In the genomic region with DNA sequence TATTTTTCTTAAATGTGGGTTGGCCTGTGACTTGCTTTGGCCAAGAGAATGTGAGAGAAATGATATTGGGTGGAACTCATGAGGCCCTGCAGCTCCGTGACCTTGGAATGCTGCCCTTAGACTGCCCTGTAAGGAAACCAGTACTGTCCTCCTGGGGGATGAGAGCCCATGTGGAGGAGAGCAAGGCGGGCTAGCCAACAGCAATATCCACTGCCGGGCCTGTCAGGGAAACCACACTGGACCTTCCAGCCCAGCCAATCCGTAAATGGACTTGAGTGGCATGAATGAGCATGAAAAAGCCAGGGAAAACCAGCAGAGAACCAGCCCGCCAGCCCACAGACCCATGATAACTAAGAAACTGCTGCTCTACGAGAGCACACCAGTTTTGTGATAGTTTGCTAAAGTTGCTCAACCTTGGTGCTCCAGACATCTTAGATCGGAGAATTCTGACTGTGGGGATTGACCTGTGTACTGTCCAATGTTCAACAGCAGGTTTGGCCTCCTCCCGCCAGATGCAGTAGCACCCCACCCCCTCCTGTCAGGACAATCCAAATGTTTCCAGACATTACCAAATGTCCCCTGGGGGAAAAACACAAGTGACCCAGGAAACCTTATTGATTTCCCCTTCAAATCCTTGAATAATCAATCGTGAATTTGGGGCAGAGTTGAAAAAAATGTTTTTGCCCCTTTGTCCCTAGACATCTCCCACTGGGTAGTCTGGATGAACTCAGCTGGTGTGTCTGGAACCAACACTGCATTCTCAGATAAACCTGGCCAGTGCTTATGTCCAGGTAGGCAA, we compare ENCODE assay signal across 28 cellular contexts. TPM values are rescaled to one million over a fixed set of nuclear protein-coding genes. Genes with fewer than 3 reads are reported as not detected.
"Had no signal": no experiment of that assay in that cellular context is flagged by ENCODE, and none has a peak within 500 bp of the region (broad histone marks: within the 10 kb centered on the region; RNA-seq: fewer than 3 reads in every experiment).

No MANE protein-coding gene starts in this region.

- H3K4me3 ChIP-seq: adrenal gland, ascending aorta, heart left ventricle, left ventricle myocardium inferior, pancreas, thoracic aorta, upper lobe of left lung had no signal

- H3K27ac ChIP-seq: adrenal gland, ascending aorta, heart left ventricle, left ventricle myocardium inferior, pancreas, thoracic aorta, upper lobe of left lung had no signal

- H3K4me1 ChIP-seq: adrenal gland, ascending aorta, pancreas, upper lobe of left lung had no signal

- DNase-seq: activated CD4-positive, alpha-beta T cell treated with anti-CD3 and anti-CD28 coated beads for 36 hours; activated CD4-positive, CD25-positive, alpha-beta regulatory T cell; activated CD8-positive, alpha-beta T cell treated with anti-CD3 and anti-CD28 coated beads, Interleukin-2, amount 10 ng/mL, durations not matched to agents 7 days and 5 days; activated effector memory CD4-positive, alpha-beta T cell treated with anti-CD3 and anti-CD28 coated beads, Interleukin-2, amount 50 U/mL, for 16 hours; activated naive CD4-positive, alpha-beta T cell treated with anti-CD3 and anti-CD28 coated beads for 36 hours; activated naive CD8-positive, alpha-beta T cell treated with anti-CD3 and anti-CD28 coated beads for 36 hours; adrenal gland; cortex of kidney; effector memory CD8-positive, alpha-beta T cell; heart left ventricle; kidney glomerular epithelial cell; left ventricle myocardium inferior; naive B cell; nephron progenitor cell; nucleus accumbens; pancreas; right cardiac atrium; stimulated activated CD4-positive, alpha-beta T cell treated with anti-CD3 and anti-CD28 coated beads, Interleukin-12 subunit alpha, Interleukin-12 subunit beta, amount 100 ng/mL, for 4 hours; stimulated activated CD4-positive, alpha-beta T cell treated with anti-CD3 and anti-CD28 coated beads, Interleukin-4, amount 100 ng/mL, for 24 hours; upper lobe of left lung had no signal

- H3K27ac Mint-ChIP-seq: activated CD4-positive, alpha-beta T cell treated with anti-CD3 and anti-CD28 coated beads for 36 hours; activated CD8-positive, alpha-beta T cell treated with anti-CD3 and anti-CD28 coated beads, Interleukin-2, amount 10 ng/mL, durations not matched to agents 7 days and 5 days; activated naive CD4-positive, alpha-beta T cell treated with anti-CD3 and anti-CD28 coated beads for 36 hours; activated naive CD8-positive, alpha-beta T cell treated with anti-CD3 and anti-CD28 coated beads for 36 hours; brain; effector memory CD8-positive, alpha-beta T cell; nephron progenitor cell; stimulated activated effector memory CD8-positive, alpha-beta T cell treated with anti-CD3 and anti-CD28 coated beads, Interleukin-12 subunit alpha, Interleukin-12 subunit beta, amount 100 ng/mL, for 72 hours; stimulated activated naive CD8-positive, alpha-beta T cell treated with anti-CD3 and anti-CD28 coated beads, Interleukin-15, Interleukin-2, amounts not matched to agents 100 ng/mL and 50 ng/mL, for 24 hours had no signal

- H3K4me3 Mint-ChIP-seq: activated CD4-positive, alpha-beta T cell treated with anti-CD3 and anti-CD28 coated beads for 36 hours; activated CD8-positive, alpha-beta T cell treated with anti-CD3 and anti-CD28 coated beads, Interleukin-2, amount 10 ng/mL, durations not matched to agents 7 days and 5 days; activated naive CD4-positive, alpha-beta T cell treated with anti-CD3 and anti-CD28 coated beads for 36 hours; activated naive CD8-positive, alpha-beta T cell treated with anti-CD3 and anti-CD28 coated beads for 36 hours; brain; effector memory CD8-positive, alpha-beta T cell; mesothelial cell of epicardium; naive B cell; nephron progenitor cell; stimulated activated effector memory CD8-positive, alpha-beta T cell treated with anti-CD3 and anti-CD28 coated beads, Interleukin-12 subunit alpha, Interleukin-12 subunit beta, amount 100 ng/mL, for 72 hours; stimulated activated naive CD8-positive, alpha-beta T cell treated with anti-CD3 and anti-CD28 coated beads, Interleukin-15, Interleukin-2, amounts not matched to agents 100 ng/mL and 50 ng/mL, for 24 hours had no signal

- H3K9me3 Mint-ChIP-seq: stimulated activated effector memory CD8-positive, alpha-beta T cell treated with anti-CD3 and anti-CD28 coated beads, Interleukin-12 subunit alpha, Interleukin-12 subunit beta, amount 100 ng/mL, for 72 hours had no signal

- ATAC-seq: activated CD4-positive, alpha-beta T cell treated with anti-CD3 and anti-CD28 coated beads for 36 hours; activated CD8-positive, alpha-beta T cell treated with anti-CD3 and anti-CD28 coated beads, Interleukin-2, amount 10 ng/mL, durations not matched to agents 7 days and 5 days; effector memory CD8-positive, alpha-beta T cell; heart left ventricle; pancreas; right cardiac atrium; stimulated activated effector memory CD8-positive, alpha-beta T cell treated with anti-CD3 and anti-CD28 coated beads, Interleukin-12 subunit alpha, Interleukin-12 subunit beta, amount 100 ng/mL, for 72 hours had no signal

- H3K27me3 Mint-ChIP-seq: activated naive CD8-positive, alpha-beta T cell treated with anti-CD3 and anti-CD28 coated beads for 36 hours; stimulated activated naive CD8-positive, alpha-beta T cell treated with anti-CD3 and anti-CD28 coated beads, Interleukin-15, Interleukin-2, amounts not matched to agents 100 ng/mL and 50 ng/mL, for 24 hours had no signal

- H3K36me3 ChIP-seq: adrenal gland, ascending aorta, pancreas, thoracic aorta, upper lobe of left lung had no signal

- H3K9me3 ChIP-seq: adrenal gland, pancreas, thoracic aorta had no signal

- H3K27me3 ChIP-seq: adrenal gland, ascending aorta, heart left ventricle, pancreas, upper lobe of left lung had no signal

- H3K36me3 Mint-ChIP-seq: brain; stimulated activated effector memory CD8-positive, alpha-beta T cell treated with anti-CD3 and anti-CD28 coated beads, Interleukin-12 subunit alpha, Interleukin-12 subunit beta, amount 100 ng/mL, for 72 hours had no signal

RNA-seq across cellular contexts. Expression of a gene that starts 27.2 kb away (rescaled TPM):
- total RNA-seq: activated CD8-positive, alpha-beta T cell treated with anti-CD3 and anti-CD28 coated beads, Interleukin-2, amount 10 ng/mL, durations not matched to agents 7 days and 5 days; ascending aorta; endothelial cell of umbilical vein; pulmonary artery endothelial cell; thoracic aorta had no signal
- polyA plus RNA-seq: endothelial cell of umbilical vein had no signal
